In the genomic region with DNA sequence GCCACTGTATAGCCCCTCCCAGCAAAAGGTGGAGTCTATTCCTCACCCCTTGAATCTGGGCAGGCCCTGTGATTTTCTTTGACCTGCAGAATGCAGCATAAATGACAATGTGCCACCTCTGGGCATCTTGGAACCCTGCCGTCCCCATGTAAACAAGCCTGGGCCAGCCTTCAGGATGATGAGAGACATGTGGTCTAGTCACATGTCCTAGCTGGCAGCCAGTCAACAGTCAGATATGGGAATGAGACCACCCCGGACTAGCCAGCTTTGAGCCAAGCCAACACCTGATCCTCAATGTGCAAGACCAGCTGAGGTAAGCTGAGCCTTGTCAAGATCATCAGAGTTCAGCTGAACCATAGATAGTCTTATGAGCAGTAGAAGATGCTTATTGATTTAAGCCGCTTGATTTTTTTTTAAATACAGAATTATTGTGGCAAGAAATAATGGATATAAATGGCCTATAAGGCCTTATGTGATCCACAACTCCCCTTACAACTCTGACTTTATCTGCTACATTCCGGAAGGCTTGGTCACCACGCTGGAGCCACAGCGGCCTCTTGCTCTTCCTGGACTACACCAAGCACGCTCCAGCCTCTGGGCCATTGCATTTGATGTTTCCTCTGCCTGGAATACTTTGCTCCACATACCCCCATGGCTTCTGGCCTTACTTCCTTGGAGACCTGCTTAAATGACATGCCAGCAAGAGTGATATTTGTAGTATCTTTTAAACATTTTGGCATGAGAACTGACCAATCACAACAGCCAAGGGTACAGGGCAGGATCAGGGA, we compare ENCODE assay signal across 21 cellular contexts.
DNase-seq lines count a peak whose midpoint lies in the region; ATAC-seq and TF ChIP-seq lines count a peak whose summit lies in the region.
"Had no signal": no experiment of that assay in that cellular context is flagged by ENCODE, and none has a peak within 500 bp of the region (broad histone marks: within the 10 kb centered on the region; RNA-seq: fewer than 3 reads in every experiment).

No MANE protein-coding gene starts in this region.

- peaks cover 26% of the 10 kb centered on the region for H3K4me1 ChIP-seq in mesodermal cell (ENCODE audit: control insufficient read depth, insufficient read depth, low read length, poor library complexity, severe bottlenecking)
- H3K4me1 ChIP-seq in aorta (ENCODE audit: control insufficient read depth in 1 of 2, insufficient read depth in 2 of 2, low read length in 2 of 2), result peaks cover 0 to 14% of the 10 kb centered on the region in 2 donors
- H3K4me1 ChIP-seq: A549, Peyer's patch had no signal

- no peak overlapping the region for H3K4me3 ChIP-seq in fibroblast of mammary gland (ENCODE audit: control insufficient read depth, low read depth, low read length)
- H3K4me3 ChIP-seq in mesodermal cell (ENCODE audit: extremely low read depth, insufficient read depth, low read length, poor library complexity, severe bottlenecking), result no peak overlapping the region
- no peak overlapping the region for H3K4me3 ChIP-seq in aorta (ENCODE audit: low read length in 2 of 2)
- H3K4me3 ChIP-seq: A549, MG63, Peyer's patch had no signal

- DNase-seq in ELR (ENCODE audit: low read depth) (peak; percentile 20), amniotic epithelial cell (ENCODE audit: low read depth) (peak; percentile 25), fibroblast of mammary gland (ENCODE audit: low read depth) (peak; percentile 18), aorta (no peak)
- no peak for DNase-seq in activated T-cell treated with anti-CD3 and anti-CD28 coated beads, Interleukin-2, amount 50 U/mL, for 4 hours
- DNase-seq: CD4-positive, alpha-beta T cell; EL; HCEC 1CT; KG1; MG63; NCI-H1092 treated with DMSO at 0.1 percent for 48 hours; NCI-H1694; NCI-H446 treated with DMSO at 0.1 percent for 48 hours; NCI-H774; Peyer's patch; Right ventricle myocardium superior; SK-N-SH had no signal

- no peaks in the 10 kb centered on the region for H3K27me3 ChIP-seq in aorta (ENCODE audit: control insufficient read depth in 1 of 2, insufficient read depth in 2 of 2, low read length in 1 of 2)
- H3K27me3 ChIP-seq: MG63, Peyer's patch had no signal

- H3K27me3 Mint-ChIP-seq in activated T-cell treated with anti-CD3 and anti-CD28 coated beads, Interleukin-2, amount 50 U/mL, for 4 hours (ENCODE audit: low read depth), result no peaks in the 10 kb centered on the region
- H3K27me3 Mint-ChIP-seq: CD4-positive, alpha-beta T cell had no signal

- ATAC-seq in GM19324 (IDR thresholded peaks at IDR 0.05; ENCODE audit: low FRiP score, unreplicated experiment) (no peak), HG03108 (IDR thresholded peaks at IDR 0.05; ENCODE audit: unreplicated experiment) (no peak), aorta (ENCODE audit: low FRiP score) (no peak)
- no peak for ATAC-seq in activated T-cell treated with anti-CD3 and anti-CD28 coated beads, Interleukin-2, amount 50 U/mL, for 4 hours
- ATAC-seq: A549 had no signal

- peaks cover 2% of the 10 kb centered on the region for H3K4me1 Mint-ChIP-seq in activated T-cell treated with anti-CD3 and anti-CD28 coated beads, Interleukin-2, amount 50 U/mL, for 4 hours (ENCODE audit: low read depth)

- H3K9me3 ChIP-seq in mesodermal cell (ENCODE audit: control insufficient read depth, low read length) (no peaks in the 10 kb centered on the region), aorta (ENCODE audit: control insufficient read depth, low read length) (no peaks in the 10 kb centered on the region)
- H3K9me3 ChIP-seq: A549, MG63, Peyer's patch, SK-N-SH had no signal

- no peaks in the 10 kb centered on the region for H3K9me3 Mint-ChIP-seq in activated T-cell treated with anti-CD3 and anti-CD28 coated beads, Interleukin-2, amount 50 U/mL, for 4 hours
- H3K9me3 Mint-ChIP-seq: CD4-positive, alpha-beta T cell had no signal

- 94 to 97% methylated on average over 6 of the region's 7 CpGs for WGBS in mesodermal cell (ENCODE audit: insufficient coverage in 2 of 2), 2 experiments
- 91 to 93% methylated on average over 7 of the region's 7 CpGs for WGBS in aorta, 2 donors

- H3K36me3 ChIP-seq in mesodermal cell (ENCODE audit: control insufficient read depth, insufficient read depth, low read length) (no peaks in the 10 kb centered on the region), aorta (ENCODE audit: control insufficient read depth in 1 of 2, insufficient read depth in 2 of 2, low read length in 1 of 2) (no peaks in the 10 kb centered on the region)
- H3K36me3 ChIP-seq: MG63, Peyer's patch had no signal

- H3K36me3 Mint-ChIP-seq in activated T-cell treated with anti-CD3 and anti-CD28 coated beads, Interleukin-2, amount 50 U/mL, for 4 hours (ENCODE audit: insufficient read depth), result no peaks in the 10 kb centered on the region

- no peak overlapping the region for H3K4me3 Mint-ChIP-seq in activated T-cell treated with anti-CD3 and anti-CD28 coated beads, Interleukin-2, amount 50 U/mL, for 4 hours
- H3K4me3 Mint-ChIP-seq: CD4-positive, alpha-beta T cell had no signal

- intact Hi-C loops in aorta (cut with DNase I), result no loop called here

- H3K27ac ChIP-seq in mesodermal cell (ENCODE audit: low read depth, low read length, severe bottlenecking), result peak overlapping the region; percentile 17
- H3K27ac ChIP-seq in aorta (ENCODE audit: low read depth in 1 of 2, low read length in 2 of 2), result no peak overlapping the region
- H3K27ac ChIP-seq: A549, Peyer's patch had no signal

- no peak for TF ChIP-seq CTCF in fibroblast of mammary gland (conservative IDR thresholded peaks at IDR 0.05; ENCODE audit: control insufficient read depth, insufficient read depth, low read depth, low read length)

Comparison
In these comparisons a context has a peak if more than half of its experiments do, and no peak if none do; other contexts are left out.
1. DNase-seq: peak in ELR (single experiment), amniotic epithelial cell (single experiment) and fibroblast of mammary gland (single experiment); none in activated T-cell treated with anti-CD3 and anti-CD28 coated beads, Interleukin-2, amount 50 U/mL, for 4 hours (single experiment) and aorta (0 of 2).